ENCODE assay signal across 19 cellular contexts in the genomic region with DNA sequence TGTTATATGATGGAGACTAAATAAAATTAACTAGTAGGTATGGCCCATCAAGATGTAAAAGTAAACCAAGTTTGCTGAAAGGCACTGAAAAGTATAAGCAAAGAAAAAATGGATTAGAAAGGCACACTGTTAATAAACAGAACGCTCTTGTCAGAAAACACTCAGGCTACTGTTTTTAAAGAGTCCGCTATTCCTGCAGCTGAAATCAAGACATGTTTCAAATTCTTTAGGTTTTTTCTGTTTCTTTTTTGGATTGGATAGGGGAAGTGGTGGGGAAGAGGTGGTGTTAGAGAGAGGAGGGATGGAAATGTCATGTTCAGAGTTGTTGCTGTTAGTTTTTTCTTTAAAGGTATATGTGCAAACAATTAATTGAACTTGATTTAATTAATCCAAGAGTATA. TPM values are rescaled to one million over a fixed set of nuclear protein-coding genes. Genes with fewer than 3 reads are reported as not detected.
DNase-seq lines count a peak whose midpoint lies in the region; ATAC-seq and TF ChIP-seq lines count a peak whose summit lies in the region.
"Had no signal": no experiment of that assay in that cellular context is flagged by ENCODE, and none has a peak within 500 bp of the region (broad histone marks: within the 10 kb centered on the region; RNA-seq: fewer than 3 reads in every experiment).

No MANE protein-coding gene starts in this region.

- peak; percentile 21 for DNase-seq in AG08396 (ENCODE audit: low spot score)
- DNase-seq in CD4-positive, alpha-beta T cell: no peak
- peak; percentile 55 for DNase-seq in choroid plexus epithelial cell (ENCODE audit: low read depth)
- DNase-seq in naive thymus-derived CD4-positive, alpha-beta T cell: no peak
- no peak for DNase-seq in NCI-H128 (lab: John Stamatoyannopoulos, UW; ENCODE audit: unreplicated experiment)
- no peak for DNase-seq in ascending aorta (ENCODE audit: low spot score in 2 of 2)
- DNase-seq: activated CD4-positive, CD25-positive, alpha-beta regulatory T cell treated with anti-CD3 and anti-CD28 coated beads, Interleukin-2, amount 50 U/mL, for 72 hours; AML-193; MM.1S; NCI-H2029 treated with DMSO at 0.1 percent for 48 hours; NCI-H524; SHP77; small intestine; T1000; tibial artery had no signal

- POLR2A ChIA-PET in CD4-positive, alpha-beta T cell (lab: Charles Lee): interaction anchor here (0.7 to 1.9 kb wide), 3 partner anchors 14 to 66 kb away, joined by 3 to 9 read pairs (median 3); no protein-coding TSS in a partner anchor
- POLR2A ChIA-PET in naive thymus-derived CD4-positive, alpha-beta T cell (lab: Charles Lee): interaction anchor here (0.9 to 4.1 kb wide), 3 partner anchors 9 to 19 kb away, joined by 3 to 18 read pairs (median 3); a partner anchor contains a TSS

- H3K27ac Mint-ChIP-seq in CD4-positive, alpha-beta T cell: peak overlapping the region; percentile 73
- peak overlapping the region in 6 of 9 donors; percentile 16 to 80 (median 38) for H3K27ac Mint-ChIP-seq in naive thymus-derived CD4-positive, alpha-beta T cell

- H3K27me3 Mint-ChIP-seq in CD4-positive, alpha-beta T cell: no peaks in the 10 kb centered on the region
- no peaks in the 10 kb centered on the region for H3K27me3 Mint-ChIP-seq in naive thymus-derived CD4-positive, alpha-beta T cell

- CTCF ChIA-PET in CD4-positive, alpha-beta T cell (lab: Charles Lee): no interaction called here
- CTCF ChIA-PET in naive thymus-derived CD4-positive, alpha-beta T cell (lab: Charles Lee): no interaction called here

- no peak overlapping the region for H3K27ac ChIP-seq in CD4-positive, alpha-beta T cell (ENCODE audit: low read depth, low read length)
- H3K27ac ChIP-seq in naive thymus-derived CD4-positive, alpha-beta T cell (ENCODE audit: low read depth, low read length): no peak overlapping the region
- H3K27ac ChIP-seq in ascending aorta: no peak overlapping the region
- H3K27ac ChIP-seq: prostate gland, tibial artery had no signal

- peak overlapping the region; percentile 20 for H3K4me3 Mint-ChIP-seq in CD4-positive, alpha-beta T cell
- H3K4me3 Mint-ChIP-seq in naive thymus-derived CD4-positive, alpha-beta T cell: peak overlapping the region in 2 of 10 donors; percentile 0 to 11

- peaks cover 52% of the 10 kb centered on the region for H3K36me3 Mint-ChIP-seq in CD4-positive, alpha-beta T cell (ENCODE audit: low read depth)
- H3K36me3 Mint-ChIP-seq in naive thymus-derived CD4-positive, alpha-beta T cell: peaks cover 3 to 34% (median 25%) of the 10 kb centered on the region in 5 donors

- intact Hi-C loops in CD4-positive, alpha-beta T cell (cut with DNase I, micrococcal nuclease): no loop called here
- intact Hi-C loops in naive thymus-derived CD4-positive, alpha-beta T cell (cut with micrococcal nuclease): no loop called here
- intact Hi-C loops in ascending aorta (cut with DNase I): no loop called here

- H3K27me3 ChIP-seq in CD4-positive, alpha-beta T cell (ENCODE audit: control insufficient read depth, insufficient read depth, low read length): no peaks in the 10 kb centered on the region
- H3K27me3 ChIP-seq in naive thymus-derived CD4-positive, alpha-beta T cell (ENCODE audit: control insufficient read depth in 2 of 2, insufficient read depth in 2 of 2, low read length in 2 of 2): no peaks in the 10 kb centered on the region
- H3K27me3 ChIP-seq in ascending aorta: no peaks in the 10 kb centered on the region
- H3K27me3 ChIP-seq: tibial artery had no signal

- no peaks in the 10 kb centered on the region for H3K9me3 ChIP-seq in CD4-positive, alpha-beta T cell (ENCODE audit: control insufficient read depth, low read length)
- no peaks in the 10 kb centered on the region for H3K9me3 ChIP-seq in naive thymus-derived CD4-positive, alpha-beta T cell (ENCODE audit: control insufficient read depth in 2 of 3, low read length in 3 of 3)
- no peaks in the 10 kb centered on the region for H3K9me3 ChIP-seq in ascending aorta
- H3K9me3 ChIP-seq: prostate gland, tibial artery had no signal

- TF ChIP-seq CTCF in CD4-positive, alpha-beta T cell (IDR thresholded peaks at IDR 0.05): no peak
- TF ChIP-seq CTCF in choroid plexus epithelial cell (conservative IDR thresholded peaks at IDR 0.05; ENCODE audit: low read depth, low read length) (no peak), ascending aorta (IDR thresholded peaks at IDR 0.05) (no peak)

- H3K4me1 ChIP-seq in naive thymus-derived CD4-positive, alpha-beta T cell (ENCODE audit: control insufficient read depth in 2 of 2, insufficient read depth in 2 of 2, low read length in 2 of 2): peaks cover 3 to 21% of the 10 kb centered on the region in 2 donors
- H3K4me1 ChIP-seq in ascending aorta: no peaks in the 10 kb centered on the region
- H3K4me1 ChIP-seq: prostate gland had no signal

- no peaks in the 10 kb centered on the region for H3K36me3 ChIP-seq in naive thymus-derived CD4-positive, alpha-beta T cell (ENCODE audit: control insufficient read depth in 2 of 3, insufficient read depth in 3 of 3, low read length in 3 of 3)
- H3K36me3 ChIP-seq in ascending aorta: no peaks in the 10 kb centered on the region
- H3K36me3 ChIP-seq: prostate gland, tibial artery had no signal

- ATAC-seq in CD4-positive, alpha-beta T cell (ENCODE audit: poor library complexity): no peak
- no peak for ATAC-seq in naive thymus-derived CD4-positive, alpha-beta T cell
- ATAC-seq in GM19351 (IDR thresholded peaks at IDR 0.05; ENCODE audit: unreplicated experiment): no peak
- ATAC-seq in GM21576 (IDR thresholded peaks at IDR 0.05; ENCODE audit: unreplicated experiment): no peak
- ATAC-seq: left lobe of liver had no signal

- H3K4me3 ChIP-seq in choroid plexus epithelial cell (ENCODE audit: low read depth, low read length): no peak overlapping the region
- H3K4me3 ChIP-seq in naive thymus-derived CD4-positive, alpha-beta T cell (ENCODE audit: low read length): no peak overlapping the region
- no peak overlapping the region for H3K4me3 ChIP-seq in ascending aorta
- H3K4me3 ChIP-seq: prostate gland, tibial artery had no signal

- H3K4me1 Mint-ChIP-seq in CD4-positive, alpha-beta T cell (ENCODE audit: low read depth): peaks cover 82% of the 10 kb centered on the region
- peaks cover 39 to 85% (median 75%) of the 10 kb centered on the region in 7 donors for H3K4me1 Mint-ChIP-seq in naive thymus-derived CD4-positive, alpha-beta T cell

- no peaks in the 10 kb centered on the region for H3K9me3 Mint-ChIP-seq in CD4-positive, alpha-beta T cell
- no peaks in the 10 kb centered on the region for H3K9me3 Mint-ChIP-seq in naive thymus-derived CD4-positive, alpha-beta T cell

RNA-seq across cellular contexts. Expression of a gene that starts 17.5 kb away (rescaled TPM):
- 10 to 100 TPM; 31.3 to 32.8 TPM for total RNA-seq in CD4-positive, alpha-beta T cell
- total RNA-seq in naive thymus-derived CD4-positive, alpha-beta T cell: 10 to 100 TPM; 38.7 to 93.5 (median 46.2) TPM
- 100 to 1,000 TPM; 109 to 141 TPM for polyA plus RNA-seq in naive thymus-derived CD4-positive, alpha-beta T cell
- total RNA-seq in ascending aorta: 25.1 TPM

RNA-seq across cellular contexts. Expression of a gene that starts 17.9 kb away (rescaled TPM):
- 10 to 100 TPM; 45.3 to 46.5 TPM for total RNA-seq in CD4-positive, alpha-beta T cell
- total RNA-seq in naive thymus-derived CD4-positive, alpha-beta T cell: 100 to 1,000 TPM in 2 of 5 experiments, 10 to 100 TPM in 3; 23.4 to 103 (median 58.1) TPM
- polyA plus RNA-seq in naive thymus-derived CD4-positive, alpha-beta T cell: 10 to 100 TPM; 64.3 to 75.5 TPM
- 22.0 TPM for total RNA-seq in ascending aorta

Comparison
In these comparisons a context has a peak if more than half of its experiments do, and no peak if none do; other contexts are left out.
1. DNase-seq: peak in AG08396 (single experiment) and choroid plexus epithelial cell (single experiment); none in CD4-positive, alpha-beta T cell (0 of 10), naive thymus-derived CD4-positive, alpha-beta T cell (0 of 9), NCI-H128 (single experiment) and ascending aorta (0 of 2).